ENCODE assay signal across 23 cellular contexts in the genomic region with DNA sequence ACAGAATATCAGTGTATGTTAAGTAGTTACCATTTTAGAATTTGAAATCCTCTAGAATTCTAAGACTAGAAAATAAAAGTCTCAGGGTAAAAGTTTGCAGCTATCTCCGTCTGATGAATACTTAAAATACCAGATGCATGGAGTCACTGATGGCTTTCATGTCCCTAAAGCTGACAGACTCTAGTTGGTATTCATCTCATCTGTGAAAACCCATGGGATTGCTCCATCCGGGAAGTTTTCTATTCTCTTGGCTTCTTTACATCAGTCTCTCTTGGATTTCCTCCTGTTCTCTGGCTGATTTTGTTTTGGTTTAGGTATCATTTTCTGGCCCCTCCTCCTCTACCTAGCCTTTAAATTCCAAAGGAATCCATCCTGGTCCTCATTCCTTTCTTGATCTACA.
"Had no signal": no experiment of that assay in that cellular context is flagged by ENCODE, and none has a peak within 500 bp of the region (broad histone marks: within the 10 kb centered on the region; RNA-seq: fewer than 3 reads in every experiment).

No MANE protein-coding gene starts in this region.

- H3K27ac Mint-ChIP-seq: activated naive CD4-positive, alpha-beta T cell treated with anti-CD3 and anti-CD28 coated beads for 36 hours; naive B cell; stimulated activated naive CD8-positive, alpha-beta T cell treated with anti-CD3 and anti-CD28 coated beads, Interleukin-15, amount 100 ng/mL, for 72 hours; T-helper 1 cell treated with Interleukin-12 subunit alpha and Interleukin-12 subunit beta and Interleukin-4 antibody, amounts not matched to agents 30 μg/mL and 1 μg/mL, for 36 hours; type B pancreatic cell had no signal

- FAIRE-seq: bronchial epithelial cell, keratinocyte had no signal

- ATAC-seq: activated T-cell treated with anti-CD3 and anti-CD28 coated beads, Interleukin-2, amount 50 U/mL, for 4 hours; esophagus mucosa; left lung; right cardiac atrium; stimulated activated naive CD8-positive, alpha-beta T cell treated with anti-CD3 and anti-CD28 coated beads, Interleukin-15, amount 100 ng/mL, for 72 hours had no signal

- H3K36me3 ChIP-seq: left lung, prostate gland, suprapubic skin had no signal

- H3K36me3 Mint-ChIP-seq: naive B cell, type B pancreatic cell had no signal

- H3K27ac ChIP-seq: left lung, prostate gland, skin epidermis, suprapubic skin had no signal

- H3K4me3 Mint-ChIP-seq: activated naive CD4-positive, alpha-beta T cell treated with anti-CD3 and anti-CD28 coated beads for 36 hours; activated T-cell treated with anti-CD3 and anti-CD28 coated beads, Interleukin-2, amount 50 U/mL, for 4 hours; naive B cell; neural crest cell; stimulated activated naive CD8-positive, alpha-beta T cell treated with anti-CD3 and anti-CD28 coated beads, Interleukin-15, amount 100 ng/mL, for 72 hours; T-helper 1 cell treated with Interleukin-12 subunit alpha and Interleukin-12 subunit beta and Interleukin-4 antibody, amounts not matched to agents 30 μg/mL and 1 μg/mL, for 36 hours; type B pancreatic cell had no signal

- H3K27me3 ChIP-seq: left lung, suprapubic skin had no signal

- H3K9me3 ChIP-seq: prostate gland, suprapubic skin had no signal

- H3K4me1 ChIP-seq: left lung, prostate gland, suprapubic skin had no signal

- DNase-seq: activated CD4-positive, alpha-beta T cell treated with anti-CD3 and anti-CD28 coated beads, Interleukin-2, amount 50 U/mL, for 1 hour; activated CD4-positive, CD25-positive, alpha-beta regulatory T cell treated with anti-CD3 and anti-CD28 coated beads, Interleukin-2, amount 50 U/mL, for 72 hours; activated CD8-positive, alpha-beta memory T cell treated with anti-CD3 and anti-CD28 coated beads, Interleukin-2, amount 50 U/mL, for 4 hours; activated naive CD4-positive, alpha-beta T cell treated with anti-CD3 and anti-CD28 coated beads for 36 hours; activated T-cell treated with anti-CD3 and anti-CD28 coated beads, Interleukin-2, amount 50 U/mL, for 4 hours; anterior cingulate cortex; cerebellar nuclear complex; effector CD8-positive, alpha-beta T cell; left lung; naive B cell; right cardiac atrium; stimulated activated CD4-positive, alpha-beta T cell treated with anti-CD3 and anti-CD28 coated beads, Interleukin-15, amount 100 ng/mL, for 24 hours; stimulated activated CD4-positive, alpha-beta T cell treated with anti-CD3 and anti-CD28 coated beads, Interleukin-4, amount 100 ng/mL, for 1 hour; stimulated activated naive CD8-positive, alpha-beta T cell treated with anti-CD3 and anti-CD28 coated beads, Interleukin-15, amount 100 ng/mL, for 72 hours had no signal

- H3K4me1 Mint-ChIP-seq: naive B cell; neural crest cell; stimulated activated naive CD8-positive, alpha-beta T cell treated with anti-CD3 and anti-CD28 coated beads, Interleukin-15, amount 100 ng/mL, for 72 hours had no signal

- H3K9me3 Mint-ChIP-seq: activated naive CD4-positive, alpha-beta T cell treated with anti-CD3 and anti-CD28 coated beads for 36 hours; activated T-cell treated with anti-CD3 and anti-CD28 coated beads, Interleukin-2, amount 50 U/mL, for 4 hours; T-helper 1 cell treated with Interleukin-12 subunit alpha and Interleukin-12 subunit beta and Interleukin-4 antibody, amounts not matched to agents 30 μg/mL and 1 μg/mL, for 36 hours; type B pancreatic cell had no signal

- H3K4me3 ChIP-seq: left lung, prostate gland, skin epidermis, suprapubic skin had no signal
